ENCODE assay signal across 11 cellular contexts in genomic region chr20:18001131-18001921, GRCh38. TPM values are rescaled to one million over a fixed set of nuclear protein-coding genes. Genes with fewer than 3 reads are reported as not detected.
DNase-seq lines count a peak whose midpoint lies in the region; ATAC-seq and TF ChIP-seq lines count a peak whose summit lies in the region.
"Had no signal": no experiment of that assay in that cellular context is flagged by ENCODE, and none has a peak within 500 bp of the region (broad histone marks: within the 10 kb centered on the region; RNA-seq: fewer than 3 reads in every experiment).

No MANE protein-coding gene starts in this region.

- H3K4me3 ChIP-seq in aorta (ENCODE audit: low read length in 2 of 2): no peak overlapping the region

- no peaks in the 10 kb centered on the region for H3K9me3 Mint-ChIP-seq in natural killer cell treated with Interleukin-12 subunit alpha and Interleukin-12 subunit beta and Interleukin-15 and Interleukin-18, amount 100 ng/mL, for 72 hours
- H3K9me3 Mint-ChIP-seq: IgD-negative memory B cell; stimulated activated effector memory CD8-positive, alpha-beta T cell treated with anti-CD3 and anti-CD28 coated beads, Interleukin-12 subunit alpha, Interleukin-12 subunit beta, amount 100 ng/mL, for 72 hours had no signal

- intact Hi-C loops in aorta (cut with DNase I): no loop called here

- TF ChIP-seq CTCF in GM13976 (IDR thresholded peaks at IDR 0.05; ENCODE audit: borderline replicate concordance, control extremely low read depth, extremely low read depth, insufficient read depth, missing control alignments): no peak

- no peaks in the 10 kb centered on the region for H3K36me3 Mint-ChIP-seq in natural killer cell treated with Interleukin-12 subunit alpha and Interleukin-12 subunit beta and Interleukin-15 and Interleukin-18, amount 100 ng/mL, for 72 hours
- H3K36me3 Mint-ChIP-seq: IgD-negative memory B cell; stimulated activated effector memory CD8-positive, alpha-beta T cell treated with anti-CD3 and anti-CD28 coated beads, Interleukin-12 subunit alpha, Interleukin-12 subunit beta, amount 100 ng/mL, for 72 hours had no signal

- H3K4me1 ChIP-seq in aorta (ENCODE audit: control insufficient read depth in 1 of 2, insufficient read depth in 2 of 2, low read length in 2 of 2): no peaks in the 10 kb centered on the region

- ATAC-seq in aorta (ENCODE audit: low FRiP score) (peak; percentile 82), GM19467 (IDR thresholded peaks at IDR 0.05; ENCODE audit: unreplicated experiment) (no peak)
- no peak for ATAC-seq in natural killer cell treated with Interleukin-12 subunit alpha and Interleukin-12 subunit beta and Interleukin-15 and Interleukin-18, amount 100 ng/mL, for 72 hours
- ATAC-seq: stimulated activated effector memory CD8-positive, alpha-beta T cell treated with anti-CD3 and anti-CD28 coated beads, Interleukin-12 subunit alpha, Interleukin-12 subunit beta, amount 100 ng/mL, for 72 hours had no signal

- H3K9me3 ChIP-seq in aorta (ENCODE audit: control insufficient read depth, low read length): no peaks in the 10 kb centered on the region

- H3K27me3 Mint-ChIP-seq in natural killer cell treated with Interleukin-12 subunit alpha and Interleukin-12 subunit beta and Interleukin-15 and Interleukin-18, amount 100 ng/mL, for 72 hours: no peaks in the 10 kb centered on the region

- H3K27ac ChIP-seq in aorta (ENCODE audit: low read depth in 1 of 2, low read length in 2 of 2): no peak overlapping the region

- H3K4me3 Mint-ChIP-seq in natural killer cell treated with Interleukin-12 subunit alpha and Interleukin-12 subunit beta and Interleukin-15 and Interleukin-18, amount 100 ng/mL, for 72 hours: no peak overlapping the region
- H3K4me3 Mint-ChIP-seq: IgD-negative memory B cell; stimulated activated effector memory CD8-positive, alpha-beta T cell treated with anti-CD3 and anti-CD28 coated beads, Interleukin-12 subunit alpha, Interleukin-12 subunit beta, amount 100 ng/mL, for 72 hours had no signal

- WGBS in aorta, 2 donors: 52 to 55% methylated on average over 10 of the region's 10 CpGs

- H3K27me3 ChIP-seq in aorta (ENCODE audit: control insufficient read depth in 1 of 2, insufficient read depth in 2 of 2, low read length in 1 of 2): no peaks in the 10 kb centered on the region

- H3K27ac Mint-ChIP-seq in natural killer cell treated with Interleukin-12 subunit alpha and Interleukin-12 subunit beta and Interleukin-15 and Interleukin-18, amount 100 ng/mL, for 72 hours: no peak overlapping the region
- H3K27ac Mint-ChIP-seq: stimulated activated effector memory CD8-positive, alpha-beta T cell treated with anti-CD3 and anti-CD28 coated beads, Interleukin-12 subunit alpha, Interleukin-12 subunit beta, amount 100 ng/mL, for 72 hours had no signal

- in situ Hi-C loops in GM13976 (cut with MboI; ENCODE audit: low sequenced_read_pairs, unreplicated experiment): no loop called here

- DNase-seq in activated effector memory CD4-positive, alpha-beta T cell treated with anti-CD3 and anti-CD28 coated beads, Interleukin-2, amount 50 U/mL, for 16 hours: peak; percentile 39
- DNase-seq in activated effector memory CD4-positive, alpha-beta T cell treated with Interleukin-2 at 50 U/mL for 16 hours: no peak
- peak; percentile 50 for DNase-seq in epidermal melanocyte (ENCODE audit: insufficient read length, low spot score)
- DNase-seq in medulla oblongata (ENCODE audit: extremely low spot score): peak; percentile 74
- peak; percentile 81 to 86 for DNase-seq in aorta
- no peak for DNase-seq in GM13976 (ENCODE audit: low spot score)
- no peak for DNase-seq in natural killer cell treated with Interleukin-12 subunit alpha and Interleukin-12 subunit beta and Interleukin-15 and Interleukin-18, amount 100 ng/mL, for 72 hours (ENCODE audit: low spot score)
- DNase-seq: ACHN had no signal

- H3K4me1 Mint-ChIP-seq in natural killer cell treated with Interleukin-12 subunit alpha and Interleukin-12 subunit beta and Interleukin-15 and Interleukin-18, amount 100 ng/mL, for 72 hours (ENCODE audit: low read depth in 2 of 2): peaks cover 0 to under 1% of the 10 kb centered on the region in 2 donors
- H3K4me1 Mint-ChIP-seq: stimulated activated effector memory CD8-positive, alpha-beta T cell treated with anti-CD3 and anti-CD28 coated beads, Interleukin-12 subunit alpha, Interleukin-12 subunit beta, amount 100 ng/mL, for 72 hours had no signal

- no peaks in the 10 kb centered on the region for H3K36me3 ChIP-seq in aorta (ENCODE audit: control insufficient read depth in 1 of 2, insufficient read depth in 2 of 2, low read length in 1 of 2)

RNA-seq across cellular contexts. Expression of gene MGME1, which starts 32.5 kb away (rescaled TPM):
- total RNA-seq in aorta: 10 to 100 TPM; 10.8 to 14.7 TPM
- 10 to 100 TPM in 1 of 2 donors, 1 to 10 TPM in 1; 8.8 to 13.4 TPM for polyA plus RNA-seq in aorta
- 10 to 100 TPM; 20.2 to 30.3 TPM for total RNA-seq in natural killer cell treated with Interleukin-12 subunit alpha and Interleukin-12 subunit beta and Interleukin-15 and Interleukin-18, amount 100 ng/mL, for 72 hours

RNA-seq across cellular contexts. Expression of gene SNX5, which starts 32.7 kb away (rescaled TPM):
- total RNA-seq in aorta: 10 to 100 TPM; 51.2 to 70.9 TPM
- polyA plus RNA-seq in aorta: 10 to 100 TPM; 56.1 to 62.5 TPM
- total RNA-seq in natural killer cell treated with Interleukin-12 subunit alpha and Interleukin-12 subunit beta and Interleukin-15 and Interleukin-18, amount 100 ng/mL, for 72 hours: 100 to 1,000 TPM; 114 to 255 TPM

RNA-seq across cellular contexts. Expression of gene OVOL2, which starts 56.4 kb away (rescaled TPM):
- not detected for total RNA-seq in aorta
- 1 to 10 TPM in 1 of 2 donors, under 1 TPM in 1; 0.08 to 3.1 TPM for polyA plus RNA-seq in aorta
- total RNA-seq in natural killer cell treated with Interleukin-12 subunit alpha and Interleukin-12 subunit beta and Interleukin-15 and Interleukin-18, amount 100 ng/mL, for 72 hours: not detected
- polyA plus RNA-seq: IgD-negative memory B cell had no signal

Comparison
In these comparisons a context has a peak if more than half of its experiments do, and no peak if none do; other contexts are left out.
1. DNase-seq: peak in activated effector memory CD4-positive, alpha-beta T cell treated with anti-CD3 and anti-CD28 coated beads, Interleukin-2, amount 50 U/mL, for 16 hours (single experiment), epidermal melanocyte (single experiment), medulla oblongata (single experiment) and aorta (2 of 2); none in activated effector memory CD4-positive, alpha-beta T cell treated with Interleukin-2 at 50 U/mL for 16 hours (single experiment), GM13976 (single experiment) and natural killer cell treated with Interleukin-12 subunit alpha and Interleukin-12 subunit beta and Interleukin-15 and Interleukin-18, amount 100 ng/mL, for 72 hours (single experiment).